In the genomic region with DNA sequence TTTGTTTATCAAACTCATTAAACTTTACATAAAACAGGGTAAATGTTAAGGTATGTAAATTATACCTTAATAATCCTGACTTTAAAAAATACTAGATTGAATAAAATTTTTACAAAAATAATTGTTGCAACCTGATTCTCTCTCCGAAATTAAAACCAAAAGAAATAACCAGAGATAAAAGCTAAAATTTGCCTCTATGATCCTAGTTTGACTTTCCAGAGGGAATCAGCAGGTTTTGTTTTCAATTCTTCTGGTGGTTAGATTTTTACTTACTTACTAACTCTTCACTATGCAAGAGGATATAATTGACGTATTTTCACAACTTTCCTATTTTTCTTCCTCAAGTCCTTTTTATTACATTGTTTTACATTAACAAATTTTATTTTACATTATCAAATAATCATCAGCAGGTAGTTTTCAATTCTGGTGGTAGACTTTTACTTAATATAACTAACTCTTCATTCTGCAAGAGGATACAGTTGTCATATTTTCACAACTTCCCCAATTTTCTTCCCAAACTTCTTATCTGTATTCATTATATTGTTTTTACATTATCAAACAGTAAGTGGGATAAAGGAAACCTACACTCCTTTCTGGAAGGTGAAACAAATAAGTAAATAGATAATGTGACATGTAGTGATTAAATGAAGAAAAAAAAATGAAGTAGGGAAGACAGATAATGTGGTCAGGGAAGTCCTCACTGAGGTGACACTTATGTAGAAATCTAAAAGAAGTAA, we compare ENCODE assay signal across 1 cellular context.
TF ChIP-seq lines count a peak whose summit lies in the region.

No MANE protein-coding gene starts in this region.

TF ChIP-seq in HepG2, 621 proteins besides CTCF, POLR2A, EP300 and RAD21:
- TF ChIP-seq TRIM24 (CRISPR knock-in tag; IDR thresholded peaks at IDR 0.05) (no peak), RCOR2 (CRISPR knock-in tag; IDR thresholded peaks at IDR 0.05) (no peak), TMF1 (CRISPR knock-in tag; IDR thresholded peaks at IDR 0.05; ENCODE audit: low read depth) (no peak), MXI1 (IDR thresholded peaks at IDR 0.05; ENCODE audit: borderline replicate concordance, low read depth, low read length) (no peak), NR2F6 (IDR thresholded peaks at IDR 0.05) (no peak), NR2F6 (CRISPR knock-in tag; IDR thresholded peaks at IDR 0.05) (no peak), ZNF264 (CRISPR knock-in tag; IDR thresholded peaks at IDR 0.05) (no peak), ZNF501 (CRISPR knock-in tag; IDR thresholded peaks at IDR 0.05) (no peak), PRPF4 (IDR thresholded peaks at IDR 0.05; ENCODE audit: low read depth, low read length, poor library complexity, severe bottlenecking) (no peak), MTA1 (CRISPR knock-in tag; IDR thresholded peaks at IDR 0.05; ENCODE audit: borderline replicate concordance) (no peak), HOXA7 (CRISPR knock-in tag; IDR thresholded peaks at IDR 0.05) (no peak), PAF1 (CRISPR knock-in tag; IDR thresholded peaks at IDR 0.05) (0 out of 2 replicates have a peak, but pooled peaks have one; percentile 34), HOXA9 (CRISPR knock-in tag; IDR thresholded peaks at IDR 0.05; ENCODE audit: borderline replicate concordance) (no peak), NR2C2 (CRISPR knock-in tag; IDR thresholded peaks at IDR 0.05; ENCODE audit: borderline replicate concordance) (no peak), AGO2 (optimal IDR thresholded peaks at IDR 0.05; ENCODE audit: low read depth, low read length) (peak; percentile 77), ARNT (IDR thresholded peaks at IDR 0.05) (no peak), JUNB (CRISPR knock-in tag; IDR thresholded peaks at IDR 0.05; ENCODE audit: borderline replicate concordance) (no peak), FOXC1 (CRISPR knock-in tag; IDR thresholded peaks at IDR 0.05; ENCODE audit: borderline replicate concordance) (no peak), ASH2L (IDR thresholded peaks at IDR 0.05; ENCODE audit: insufficient read length, low read depth, low read length) (peak; percentile 21), KAT7 (CRISPR knock-in tag; IDR thresholded peaks at IDR 0.05; ENCODE audit: borderline replicate concordance) (no peak), MBD4 (IDR thresholded peaks at IDR 0.05; ENCODE audit: borderline replicate concordance, low read length) (no peak), RBFOX2 (IDR thresholded peaks at IDR 0.05; ENCODE audit: low read depth, low read length) (peak; percentile 67), ZBTB42 (CRISPR knock-in tag; IDR thresholded peaks at IDR 0.05) (no peak), KLF16 (CRISPR knock-in tag; IDR thresholded peaks at IDR 0.05) (no peak), HOXA5 (CRISPR knock-in tag; IDR thresholded peaks at IDR 0.05) (no peak), HNRNPUL1 (IDR thresholded peaks at IDR 0.05; ENCODE audit: low read depth, low read length) (0 out of 2 replicates have a peak, but pooled peaks have one; percentile 20), RFXANK (CRISPR knock-in tag; IDR thresholded peaks at IDR 0.05) (0 out of 2 replicates have a peak, but pooled peaks have one; percentile 28), NFE2L2 (IDR thresholded peaks at IDR 0.05; ENCODE audit: low read length) (no peak)
- TF ChIP-seq, protein P1, sequence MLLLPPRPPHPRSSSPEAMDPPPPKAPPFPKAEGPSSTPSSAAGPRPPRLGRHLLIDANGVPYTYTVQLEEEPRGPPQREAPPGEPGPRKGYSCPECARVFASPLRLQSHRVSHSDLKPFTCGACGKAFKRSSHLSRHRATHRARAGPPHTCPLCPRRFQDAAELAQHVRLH (CRISPR knock-in tag; IDR thresholded peaks at IDR 0.05; ENCODE audit: borderline replicate concordance, low read depth) = no peak
- TF ChIP-seq, protein P2, sequence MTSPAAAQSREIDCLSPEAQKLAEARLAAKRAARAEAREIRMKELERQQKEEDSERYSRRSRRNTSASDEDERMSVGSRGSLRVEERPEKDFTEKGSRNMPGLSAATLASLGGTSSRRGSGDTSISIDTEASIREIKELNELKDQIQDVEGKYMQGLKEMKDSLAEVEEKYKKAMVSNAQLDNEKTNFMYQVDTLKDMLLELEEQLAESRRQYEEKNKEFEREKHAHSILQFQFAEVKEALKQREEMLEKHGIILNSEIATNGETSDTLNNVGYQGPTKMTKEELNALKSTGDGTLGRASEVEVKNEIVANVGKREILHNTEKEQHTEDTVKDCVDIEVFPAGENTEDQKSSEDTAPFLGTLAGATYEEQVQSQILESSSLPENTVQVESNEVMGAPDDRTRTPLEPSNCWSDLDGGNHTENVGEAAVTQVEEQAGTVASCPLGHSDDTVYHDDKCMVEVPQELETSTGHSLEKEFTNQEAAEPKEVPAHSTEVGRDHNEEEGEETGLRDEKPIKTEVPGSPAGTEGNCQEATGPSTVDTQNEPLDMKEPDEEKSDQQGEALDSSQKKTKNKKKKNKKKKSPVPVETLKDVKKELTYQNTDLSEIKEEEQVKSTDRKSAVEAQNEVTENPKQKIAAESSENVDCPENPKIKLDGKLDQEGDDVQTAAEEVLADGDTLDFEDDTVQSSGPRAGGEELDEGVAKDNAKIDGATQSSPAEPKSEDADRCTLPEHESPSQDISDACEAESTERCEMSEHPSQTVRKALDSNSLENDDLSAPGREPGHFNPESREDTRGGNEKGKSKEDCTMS (CRISPR knock-in tag; conservative IDR thresholded peaks at IDR 0.05) = no peak
- TF ChIP-seq, protein P3, sequence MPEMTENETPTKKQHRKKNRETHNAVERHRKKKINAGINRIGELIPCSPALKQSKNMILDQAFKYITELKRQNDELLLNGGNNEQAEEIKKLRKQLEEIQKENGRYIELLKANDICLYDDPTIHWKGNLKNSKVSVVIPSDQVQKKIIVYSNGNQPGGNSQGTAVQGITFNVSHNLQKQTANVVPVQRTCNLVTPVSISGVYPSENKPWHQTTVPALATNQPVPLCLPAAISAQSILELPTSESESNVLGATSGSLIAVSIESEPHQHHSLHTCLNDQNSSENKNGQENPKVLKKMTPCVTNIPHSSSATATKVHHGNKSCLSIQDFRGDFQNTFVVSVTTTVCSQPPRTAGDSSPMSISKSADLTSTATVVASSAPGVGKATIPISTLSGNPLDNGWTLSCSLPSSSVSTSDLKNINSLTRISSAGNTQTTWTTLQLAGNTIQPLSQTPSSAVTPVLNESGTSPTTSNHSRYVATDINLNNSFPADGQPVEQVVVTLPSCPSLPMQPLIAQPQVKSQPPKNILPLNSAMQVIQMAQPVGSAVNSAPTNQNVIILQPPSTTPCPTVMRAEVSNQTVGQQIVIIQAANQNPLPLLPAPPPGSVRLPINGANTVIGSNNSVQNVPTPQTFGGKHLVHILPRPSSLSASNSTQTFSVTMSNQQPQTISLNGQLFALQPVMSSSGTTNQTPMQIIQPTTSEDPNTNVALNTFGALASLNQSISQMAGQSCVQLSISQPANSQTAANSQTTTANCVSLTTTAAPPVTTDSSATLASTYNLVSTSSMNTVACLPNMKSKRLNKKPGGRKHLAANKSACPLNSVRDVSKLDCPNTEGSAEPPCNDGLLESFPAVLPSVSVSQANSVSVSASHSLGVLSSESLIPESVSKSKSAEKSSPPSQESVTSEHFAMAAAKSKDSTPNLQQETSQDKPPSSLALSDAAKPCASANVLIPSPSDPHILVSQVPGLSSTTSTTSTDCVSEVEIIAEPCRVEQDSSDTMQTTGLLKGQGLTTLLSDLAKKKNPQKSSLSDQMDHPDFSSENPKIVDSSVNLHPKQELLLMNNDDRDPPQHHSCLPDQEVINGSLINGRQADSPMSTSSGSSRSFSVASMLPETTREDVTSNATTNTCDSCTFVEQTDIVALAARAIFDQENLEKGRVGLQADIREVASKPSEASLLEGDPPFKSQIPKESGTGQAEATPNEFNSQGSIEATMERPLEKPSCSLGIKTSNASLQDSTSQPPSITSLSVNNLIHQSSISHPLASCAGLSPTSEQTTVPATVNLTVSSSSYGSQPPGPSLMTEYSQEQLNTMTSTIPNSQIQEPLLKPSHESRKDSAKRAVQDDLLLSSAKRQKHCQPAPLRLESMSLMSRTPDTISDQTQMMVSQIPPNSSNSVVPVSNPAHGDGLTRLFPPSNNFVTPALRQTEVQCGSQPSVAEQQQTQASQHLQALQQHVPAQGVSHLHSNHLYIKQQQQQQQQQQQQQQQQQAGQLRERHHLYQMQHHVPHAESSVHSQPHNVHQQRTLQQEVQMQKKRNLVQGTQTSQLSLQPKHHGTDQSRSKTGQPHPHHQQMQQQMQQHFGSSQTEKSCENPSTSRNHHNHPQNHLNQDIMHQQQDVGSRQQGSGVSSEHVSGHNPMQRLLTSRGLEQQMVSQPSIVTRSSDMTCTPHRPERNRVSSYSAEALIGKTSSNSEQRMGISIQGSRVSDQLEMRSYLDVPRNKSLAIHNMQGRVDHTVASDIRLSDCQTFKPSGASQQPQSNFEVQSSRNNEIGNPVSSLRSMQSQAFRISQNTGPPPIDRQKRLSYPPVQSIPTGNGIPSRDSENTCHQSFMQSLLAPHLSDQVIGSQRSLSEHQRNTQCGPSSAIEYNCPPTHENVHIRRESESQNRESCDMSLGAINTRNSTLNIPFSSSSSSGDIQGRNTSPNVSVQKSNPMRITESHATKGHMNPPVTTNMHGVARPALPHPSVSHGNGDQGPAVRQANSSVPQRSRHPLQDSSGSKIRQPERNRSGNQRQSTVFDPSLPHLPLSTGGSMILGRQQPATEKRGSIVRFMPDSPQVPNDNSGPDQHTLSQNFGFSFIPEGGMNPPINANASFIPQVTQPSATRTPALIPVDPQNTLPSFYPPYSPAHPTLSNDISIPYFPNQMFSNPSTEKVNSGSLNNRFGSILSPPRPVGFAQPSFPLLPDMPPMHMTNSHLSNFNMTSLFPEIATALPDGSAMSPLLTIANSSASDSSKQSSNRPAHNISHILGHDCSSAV (CRISPR knock-in tag; IDR thresholded peaks at IDR 0.05; ENCODE audit: borderline replicate concordance) = no peak
- TF ChIP-seq, protein P4, sequence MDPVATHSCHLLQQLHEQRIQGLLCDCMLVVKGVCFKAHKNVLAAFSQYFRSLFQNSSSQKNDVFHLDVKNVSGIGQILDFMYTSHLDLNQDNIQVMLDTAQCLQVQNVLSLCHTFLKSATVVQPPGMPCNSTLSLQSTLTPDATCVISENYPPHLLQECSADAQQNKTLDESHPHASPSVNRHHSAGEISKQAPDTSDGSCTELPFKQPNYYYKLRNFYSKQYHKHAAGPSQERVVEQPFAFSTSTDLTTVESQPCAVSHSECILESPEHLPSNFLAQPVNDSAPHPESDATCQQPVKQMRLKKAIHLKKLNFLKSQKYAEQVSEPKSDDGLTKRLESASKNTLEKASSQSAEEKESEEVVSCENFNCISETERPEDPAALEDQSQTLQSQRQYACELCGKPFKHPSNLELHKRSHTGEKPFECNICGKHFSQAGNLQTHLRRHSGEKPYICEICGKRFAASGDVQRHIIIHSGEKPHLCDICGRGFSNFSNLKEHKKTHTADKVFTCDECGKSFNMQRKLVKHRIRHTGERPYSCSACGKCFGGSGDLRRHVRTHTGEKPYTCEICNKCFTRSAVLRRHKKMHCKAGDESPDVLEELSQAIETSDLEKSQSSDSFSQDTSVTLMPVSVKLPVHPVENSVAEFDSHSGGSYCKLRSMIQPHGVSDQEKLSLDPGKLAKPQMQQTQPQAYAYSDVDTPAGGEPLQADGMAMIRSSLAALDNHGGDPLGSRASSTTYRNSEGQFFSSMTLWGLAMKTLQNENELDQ (CRISPR knock-in tag; IDR thresholded peaks at IDR 0.05; ENCODE audit: borderline replicate concordance) = no peak
- TF ChIP-seq, protein P5, sequence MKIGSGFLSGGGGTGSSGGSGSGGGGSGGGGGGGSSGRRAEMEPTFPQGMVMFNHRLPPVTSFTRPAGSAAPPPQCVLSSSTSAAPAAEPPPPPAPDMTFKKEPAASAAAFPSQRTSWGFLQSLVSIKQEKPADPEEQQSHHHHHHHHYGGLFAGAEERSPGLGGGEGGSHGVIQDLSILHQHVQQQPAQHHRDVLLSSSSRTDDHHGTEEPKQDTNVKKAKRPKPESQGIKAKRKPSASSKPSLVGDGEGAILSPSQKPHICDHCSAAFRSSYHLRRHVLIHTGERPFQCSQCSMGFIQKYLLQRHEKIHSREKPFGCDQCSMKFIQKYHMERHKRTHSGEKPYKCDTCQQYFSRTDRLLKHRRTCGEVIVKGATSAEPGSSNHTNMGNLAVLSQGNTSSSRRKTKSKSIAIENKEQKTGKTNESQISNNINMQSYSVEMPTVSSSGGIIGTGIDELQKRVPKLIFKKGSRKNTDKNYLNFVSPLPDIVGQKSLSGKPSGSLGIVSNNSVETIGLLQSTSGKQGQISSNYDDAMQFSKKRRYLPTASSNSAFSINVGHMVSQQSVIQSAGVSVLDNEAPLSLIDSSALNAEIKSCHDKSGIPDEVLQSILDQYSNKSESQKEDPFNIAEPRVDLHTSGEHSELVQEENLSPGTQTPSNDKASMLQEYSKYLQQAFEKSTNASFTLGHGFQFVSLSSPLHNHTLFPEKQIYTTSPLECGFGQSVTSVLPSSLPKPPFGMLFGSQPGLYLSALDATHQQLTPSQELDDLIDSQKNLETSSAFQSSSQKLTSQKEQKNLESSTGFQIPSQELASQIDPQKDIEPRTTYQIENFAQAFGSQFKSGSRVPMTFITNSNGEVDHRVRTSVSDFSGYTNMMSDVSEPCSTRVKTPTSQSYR (CRISPR knock-in tag; IDR thresholded peaks at IDR 0.05; ENCODE audit: borderline replicate concordance) = no peak
